In genomic region chr19:50690439-50690838, GRCh38 we compare ENCODE assay signal across 28 cellular contexts.
"Had no signal": no experiment of that assay in that cellular context is flagged by ENCODE, and none has a peak within 500 bp of the region (broad histone marks: within the 10 kb centered on the region; RNA-seq: fewer than 3 reads in every experiment).

No MANE protein-coding gene starts in this region.

- H3K36me3 ChIP-seq: adrenal gland, ascending aorta, brain microvascular endothelial cell, breast epithelium, cardiac muscle cell had no signal

- H3K4me3 ChIP-seq: adrenal gland, ascending aorta, body of pancreas, breast epithelium, cardiac muscle cell had no signal

- DNase-seq: activated effector memory CD4-positive, alpha-beta T cell treated with anti-CD3 and anti-CD28 coated beads, Interleukin-2, amount 50 U/mL, for 16 hours; activated effector memory CD4-positive, alpha-beta T cell treated with Interleukin-2 at 50 U/mL for 16 hours; activated gamma-delta T cell; activated gamma-delta T cell treated with Interleukin-2 at 50 U/mL for 16 hours; activated naive CD4-positive, alpha-beta T cell; activated naive CD4-positive, alpha-beta T cell treated with anti-CD3 and anti-CD28 coated beads for 36 hours; activated naive CD4-positive, alpha-beta T cell treated with anti-CD3 and anti-CD28 coated beads, Interleukin-2, amount 10 ng/mL, durations not matched to agents 7 days and 5 days; activated naive CD4-positive, alpha-beta T cell treated with anti-CD3 and anti-CD28 coated beads, Interleukin-2, amount 50 U/mL, for 16 hours; activated naive CD4-positive, alpha-beta T cell treated with Interleukin-2 at 50 U/mL for 16 hours; activated naive CD8-positive, alpha-beta T cell treated with anti-CD3 and anti-CD28 coated beads for 36 hours; activated naive CD8-positive, alpha-beta T cell treated with anti-CD3 and anti-CD28 coated beads, Interleukin-2, amount 10 ng/mL, durations not matched to agents 7 days and 5 days; activated naive CD8-positive, alpha-beta T cell treated with anti-CD3 and anti-CD28 coated beads, Interleukin-2, amount 50 U/mL, for 24 hours; activated T-cell treated with anti-CD3 and anti-CD28 coated beads, Interleukin-2, amount 50 U/mL, for 24 hours; activated T-cell treated with anti-CD3 and anti-CD28 coated beads, Interleukin-2, amount 50 U/mL, for 4 hours; activated T-cell treated with anti-CD3 and anti-CD28 coated beads, Interleukin-2, amount 50 U/mL, for 48 hours; activated T-cell treated with anti-CD3 and anti-CD28 coated beads, Interleukin-2, amount 50 U/mL, for 72 hours; adrenal gland; amniotic stem cell; aorta; body of pancreas; brain microvascular endothelial cell; central memory CD4-positive, alpha-beta T cell; cerebellar nuclear complex had no signal

- H3K4me1 ChIP-seq: adrenal gland, ascending aorta, body of pancreas, breast epithelium had no signal

- H3K27ac ChIP-seq: adrenal gland, ascending aorta, body of pancreas, brain microvascular endothelial cell, breast epithelium, cardiac muscle cell had no signal

- ATAC-seq: activated naive CD4-positive, alpha-beta T cell treated with anti-CD3 and anti-CD28 coated beads, Interleukin-2, amount 50 U/mL, for 72 hours; activated naive CD8-positive, alpha-beta T cell treated with anti-CD3 and anti-CD28 coated beads, Interleukin-2, amount 50 U/mL, for 24 hours; activated T-cell treated with anti-CD3 and anti-CD28 coated beads, Interleukin-2, amount 50 U/mL, for 4 hours; activated T-cell treated with anti-CD3 and anti-CD28 coated beads, Interleukin-2, amount 50 U/mL, for 72 hours; activated T-helper 17 cell treated with anti-CD3 and anti-CD28 coated beads, Interleukin-2, amount 50 U/mL, for 72 hours; body of pancreas had no signal

- H3K9me3 ChIP-seq: adrenal gland, ascending aorta, body of pancreas, breast epithelium had no signal
